In genomic region chr21:28550057-28550825, GRCh38 we compare ENCODE assay signal across 19 cellular contexts.
"Had no signal": no experiment of that assay in that cellular context is flagged by ENCODE, and none has a peak within 500 bp of the region (broad histone marks: within the 10 kb centered on the region; RNA-seq: fewer than 3 reads in every experiment).

No MANE protein-coding gene starts in this region.

- DNase-seq: activated B cell treated with CpG ODN at 0.5 μM for 24 hours; activated CD4-positive, alpha-beta T cell treated with anti-CD3 and anti-CD28 coated beads for 48 hours; activated CD8-positive, alpha-beta memory T cell treated with anti-CD3 and anti-CD28 coated beads, Interleukin-2, amount 50 U/mL, for 4 hours; activated CD8-positive, alpha-beta T cell treated with anti-CD3 and anti-CD28 coated beads, Interleukin-2, amount 10 ng/mL, durations not matched to agents 7 days and 5 days; activated effector memory CD4-positive, alpha-beta T cell treated with anti-CD3 and anti-CD28 coated beads, Interleukin-2, amount 50 U/mL, for 16 hours; activated T-cell treated with anti-CD3 and anti-CD28 coated beads, Interleukin-2, amount 50 U/mL, for 48 hours; body of pancreas; caudate nucleus; esophagus squamous epithelium; foreskin keratinocyte; head of caudate nucleus; natural killer cell; posterior cingulate gyrus; stimulated activated CD4-positive, alpha-beta T cell treated with anti-CD3 and anti-CD28 coated beads, Interleukin-15, amount 100 ng/mL, for 24 hours; stimulated activated CD4-positive, alpha-beta T cell treated with anti-CD3 and anti-CD28 coated beads, Interleukin-4, amount 100 ng/mL, for 1 hour; stimulated activated naive B cell treated with anti-CD40 and anti-IgM and Interleukin-4, amounts not matched to agents 10 μg/mL and 1 μg/mL and 100 μg/mL, for 72 hours; thyroid gland had no signal

- H3K4me3 Mint-ChIP-seq: activated B cell treated with CpG ODN at 0.5 μM for 24 hours; activated CD8-positive, alpha-beta T cell treated with anti-CD3 and anti-CD28 coated beads, Interleukin-2, amount 10 ng/mL, durations not matched to agents 7 days and 5 days; natural killer cell; stimulated activated naive B cell treated with anti-CD40 and anti-IgM and Interleukin-4, amounts not matched to agents 10 μg/mL and 1 μg/mL and 100 μg/mL, for 72 hours had no signal

- H3K4me3 ChIP-seq: body of pancreas, esophagus squamous epithelium, skin epidermis, thyroid gland had no signal

- H3K27me3 ChIP-seq: body of pancreas, esophagus squamous epithelium, foreskin keratinocyte, thyroid gland had no signal

- H3K27me3 Mint-ChIP-seq: activated B cell treated with CpG ODN at 0.5 μM for 24 hours; stimulated activated naive B cell treated with anti-CD40 and anti-IgM and Interleukin-4, amounts not matched to agents 10 μg/mL and 1 μg/mL and 100 μg/mL, for 72 hours had no signal

- H3K4me1 ChIP-seq: body of pancreas, esophagus squamous epithelium, thyroid gland had no signal

- H3K36me3 Mint-ChIP-seq: natural killer cell had no signal

- H3K9me3 Mint-ChIP-seq: activated B cell treated with CpG ODN at 0.5 μM for 24 hours; activated naive CD4-positive, alpha-beta T cell treated with anti-CD3 and anti-CD28 coated beads, Interleukin-2, amount 50 U/mL, for 72 hours; natural killer cell; stimulated activated naive B cell treated with anti-CD40 and anti-IgM and Interleukin-4, amounts not matched to agents 10 μg/mL and 1 μg/mL and 100 μg/mL, for 72 hours had no signal

- H3K9me3 ChIP-seq: body of pancreas, esophagus squamous epithelium, thyroid gland had no signal

- H3K27ac Mint-ChIP-seq: activated B cell treated with CpG ODN at 0.5 μM for 24 hours; activated CD8-positive, alpha-beta T cell treated with anti-CD3 and anti-CD28 coated beads, Interleukin-2, amount 10 ng/mL, durations not matched to agents 7 days and 5 days; activated naive CD4-positive, alpha-beta T cell treated with anti-CD3 and anti-CD28 coated beads, Interleukin-2, amount 50 U/mL, for 72 hours; natural killer cell; stimulated activated naive B cell treated with anti-CD40 and anti-IgM and Interleukin-4, amounts not matched to agents 10 μg/mL and 1 μg/mL and 100 μg/mL, for 72 hours had no signal

- H3K36me3 ChIP-seq: esophagus squamous epithelium, thyroid gland had no signal

- H3K4me1 Mint-ChIP-seq: activated B cell treated with CpG ODN at 0.5 μM for 24 hours; stimulated activated naive B cell treated with anti-CD40 and anti-IgM and Interleukin-4, amounts not matched to agents 10 μg/mL and 1 μg/mL and 100 μg/mL, for 72 hours had no signal
